In the genomic region with DNA sequence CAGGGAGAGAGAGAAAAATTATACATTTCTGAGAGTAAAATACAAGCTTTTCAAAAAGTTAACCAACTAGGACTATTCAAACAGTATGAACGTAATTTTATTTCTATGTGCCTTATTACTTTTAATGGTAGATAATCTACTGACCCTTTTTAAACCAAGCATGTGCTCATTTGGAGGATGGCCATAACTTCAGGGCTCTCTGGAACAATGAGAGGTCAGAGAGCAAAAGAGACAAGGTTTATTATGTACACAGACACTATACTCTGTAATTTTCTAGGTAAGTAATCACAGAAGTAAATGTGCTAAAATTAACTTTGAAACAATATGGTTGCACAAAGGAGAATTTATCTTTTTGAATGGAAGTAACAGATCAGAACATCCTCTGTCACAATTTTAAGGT, we compare ENCODE assay signal across 21 cellular contexts. TPM values are rescaled to one million over a fixed set of nuclear protein-coding genes. Genes with fewer than 3 reads are reported as not detected.
DNase-seq lines count a peak whose midpoint lies in the region; ATAC-seq and TF ChIP-seq lines count a peak whose summit lies in the region.
"Had no signal": no experiment of that assay in that cellular context is flagged by ENCODE, and none has a peak within 500 bp of the region (broad histone marks: within the 10 kb centered on the region; RNA-seq: fewer than 3 reads in every experiment).

No MANE protein-coding gene starts in this region.

- peak overlapping the region; percentile 3 to 46 (median 22) for H3K4me3 ChIP-seq in breast epithelium
- peak overlapping the region; percentile 20 for H3K4me3 ChIP-seq in suprapubic skin
- H3K4me3 ChIP-seq: thyroid gland had no signal

- H3K9me3 Mint-ChIP-seq in mesothelial cell of epicardium, result no peaks in the 10 kb centered on the region
- no peaks in the 10 kb centered on the region for H3K9me3 Mint-ChIP-seq in CD4-positive, alpha-beta T cell
- H3K9me3 Mint-ChIP-seq: activated T-helper 2 cell treated with anti-CD3 and anti-CD28 coated beads, Interferon-gamma antibody, Interleukin-2, Interleukin-4, amounts not matched to agents 10 μg/mL and 5 μg/mL and 100 μg/mL, durations not matched to agents 14 hours and 24 hours and 36 hours; CD4-positive, alpha-beta memory T cell; dendritic cell treated with granulocyte-macrophage colony-stimulating factor and Interleukin-4, amounts not matched to agents 40 ng/mL and 50 ng/mL, for 4 days; WTC11 had no signal

- H3K9me3 ChIP-seq in breast epithelium (no peaks in the 10 kb centered on the region), suprapubic skin (no peaks in the 10 kb centered on the region)
- H3K9me3 ChIP-seq in CD4-positive, alpha-beta T cell (ENCODE audit: control insufficient read depth, low read length), result no peaks in the 10 kb centered on the region
- H3K9me3 ChIP-seq: esophagus muscularis mucosa, thyroid gland had no signal

- no peaks in the 10 kb centered on the region for H3K27me3 Mint-ChIP-seq in mesothelial cell of epicardium (ENCODE audit: low read depth)
- no peaks in the 10 kb centered on the region for H3K27me3 Mint-ChIP-seq in CD4-positive, alpha-beta T cell
- H3K27me3 Mint-ChIP-seq: CD4-positive, alpha-beta memory T cell; dendritic cell treated with granulocyte-macrophage colony-stimulating factor and Interleukin-4, amounts not matched to agents 40 ng/mL and 50 ng/mL, for 4 days; naive thymus-derived CD4-positive, alpha-beta T cell had no signal

- CTCF ChIA-PET in CD4-positive, alpha-beta T cell (lab: Charles Lee), result no interaction called here

- H3K4me3 Mint-ChIP-seq in mesothelial cell of epicardium, result peak overlapping the region; percentile 83
- no peak overlapping the region for H3K4me3 Mint-ChIP-seq in CD4-positive, alpha-beta T cell
- H3K4me3 Mint-ChIP-seq: CD4-positive, alpha-beta memory T cell; dendritic cell treated with granulocyte-macrophage colony-stimulating factor and Interleukin-4, amounts not matched to agents 40 ng/mL and 50 ng/mL, for 4 days; naive thymus-derived CD4-positive, alpha-beta T cell; WTC11 had no signal

- WGBS in suprapubic skin, result 39% methylated on average over 1 of the region's 1 CpG

- no peaks in the 10 kb centered on the region for H3K36me3 ChIP-seq in breast epithelium
- H3K36me3 ChIP-seq in suprapubic skin, result no peaks in the 10 kb centered on the region
- H3K36me3 ChIP-seq: esophagus muscularis mucosa, thyroid gland had no signal

- ATAC-seq in GM18520 (IDR thresholded peaks at IDR 0.05; ENCODE audit: unreplicated experiment), result no peak
- no peak for ATAC-seq in CD4-positive, alpha-beta T cell (ENCODE audit: poor library complexity)
- no peak for ATAC-seq in HG02884 (IDR thresholded peaks at IDR 0.05; ENCODE audit: unreplicated experiment)
- ATAC-seq: naive thymus-derived CD4-positive, alpha-beta T cell; WTC11 had no signal

- H3K4me1 Mint-ChIP-seq in mesothelial cell of epicardium, result peaks cover 70% of the 10 kb centered on the region
- no peaks in the 10 kb centered on the region for H3K4me1 Mint-ChIP-seq in CD4-positive, alpha-beta T cell (ENCODE audit: low read depth)
- H3K4me1 Mint-ChIP-seq: CD4-positive, alpha-beta memory T cell; naive thymus-derived CD4-positive, alpha-beta T cell had no signal

- peak overlapping the region; percentile 31 to 33 for H3K27ac ChIP-seq in breast epithelium
- H3K27ac ChIP-seq in suprapubic skin, result no peak overlapping the region
- no peak overlapping the region for H3K27ac ChIP-seq in CD4-positive, alpha-beta T cell (ENCODE audit: low read depth, low read length)
- H3K27ac ChIP-seq: 22Rv1, esophagus muscularis mucosa, thyroid gland had no signal

- H3K36me3 Mint-ChIP-seq in mesothelial cell of epicardium, result peaks cover 3% of the 10 kb centered on the region
- H3K36me3 Mint-ChIP-seq in CD4-positive, alpha-beta T cell (ENCODE audit: low read depth), result no peaks in the 10 kb centered on the region
- H3K36me3 Mint-ChIP-seq: CD4-positive, alpha-beta memory T cell; naive thymus-derived CD4-positive, alpha-beta T cell; WTC11 had no signal

- POLR2A ChIA-PET in CD4-positive, alpha-beta T cell (lab: Charles Lee), result no interaction called here

- no peaks in the 10 kb centered on the region for H3K27me3 ChIP-seq in breast epithelium
- H3K27me3 ChIP-seq in suprapubic skin, result no peaks in the 10 kb centered on the region
- H3K27me3 ChIP-seq in CD4-positive, alpha-beta T cell (ENCODE audit: control insufficient read depth, insufficient read depth, low read length), result no peaks in the 10 kb centered on the region
- H3K27me3 ChIP-seq: esophagus muscularis mucosa, thyroid gland had no signal

- TF ChIP-seq POLR2A in breast epithelium (IDR thresholded peaks at IDR 0.05) (no peak), suprapubic skin (IDR thresholded peaks at IDR 0.05) (no peak)

- intact Hi-C loops in breast epithelium (cut with DNase I; ENCODE audit: low total_unique reads), result no loop called here
- intact Hi-C loops in CD4-positive, alpha-beta T cell (cut with DNase I, micrococcal nuclease), result no loop called here

- no peak for TF ChIP-seq EP300 in suprapubic skin (IDR thresholded peaks at IDR 0.05)

- peak overlapping the region; percentile 87 for H3K27ac Mint-ChIP-seq in mesothelial cell of epicardium
- no peak overlapping the region for H3K27ac Mint-ChIP-seq in CD4-positive, alpha-beta T cell
- H3K27ac Mint-ChIP-seq: activated T-helper 2 cell treated with anti-CD3 and anti-CD28 coated beads, Interferon-gamma antibody, Interleukin-2, Interleukin-4, amounts not matched to agents 10 μg/mL and 5 μg/mL and 100 μg/mL, durations not matched to agents 14 hours and 24 hours and 36 hours; CD4-positive, alpha-beta memory T cell; dendritic cell treated with granulocyte-macrophage colony-stimulating factor and Interleukin-4, amounts not matched to agents 40 ng/mL and 50 ng/mL, for 4 days; naive thymus-derived CD4-positive, alpha-beta T cell; WTC11 had no signal

- TF ChIP-seq CTCF in breast epithelium (IDR thresholded peaks at IDR 0.05) (no peak), mesothelial cell of epicardium (IDR thresholded peaks at IDR 0.05; ENCODE audit: unreplicated experiment) (no peak), suprapubic skin (IDR thresholded peaks at IDR 0.05) (no peak)
- TF ChIP-seq CTCF in CD4-positive, alpha-beta T cell (IDR thresholded peaks at IDR 0.05), result no peak

- H3K4me1 ChIP-seq in breast epithelium (no peaks in the 10 kb centered on the region), suprapubic skin (peaks cover 8% of the 10 kb centered on the region)
- H3K4me1 ChIP-seq: thyroid gland had no signal

- DNase-seq in DMS79 treated with DMSO at 0.1 percent for 48 hours (lab: John Stamatoyannopoulos, UW) (peak; percentile 76), DMS79 (lab: John Stamatoyannopoulos, UW) (no peak), breast epithelium (ENCODE audit: low spot score in 2 of 2) (no peak), mesothelial cell of epicardium (ENCODE audit: low spot score in 2 of 2, unreplicated experiment in 2 of 2) (no peak), suprapubic skin (ENCODE audit: low spot score in 2 of 2) (no peak)
- no peak for DNase-seq in CD4-positive, alpha-beta T cell
- DNase-seq: amniotic stem cell; CD4-positive, alpha-beta memory T cell; naive thymus-derived CD4-positive, alpha-beta T cell; NK-92 treated with Interleukin-12 subunit alpha and Interleukin-12 subunit beta, amount 100 ng/mL, for 24 hours; stimulated activated CD4-positive, alpha-beta T cell treated with anti-CD3 and anti-CD28 coated beads, Interleukin-1b, Interleukin-23, amount 100 ng/mL, for 48 hours; thyroid gland had no signal

RNA-seq across cellular contexts. Expression of gene POSTN, which starts 1.1 kb away (rescaled TPM):
- total RNA-seq in breast epithelium, result 10 to 100 TPM; 20.1 to 30.8 (median 27.8) TPM
- 445 to 474 TPM (median 451 TPM) in 3 replicates for total RNA-seq in mesothelial cell of epicardium
- total RNA-seq in suprapubic skin, result 100 to 1,000 TPM; 124 to 351 (median 232) TPM
- total RNA-seq in CD4-positive, alpha-beta T cell, result not detected
- total RNA-seq: activated CD8-positive, alpha-beta memory T cell treated with anti-CD3 and anti-CD28 coated beads for 36 hours; activated T-helper 2 cell treated with anti-CD3 and anti-CD28 coated beads, Interferon-gamma antibody, Interleukin-2, Interleukin-4, amounts not matched to agents 10 μg/mL and 5 μg/mL and 100 μg/mL, durations not matched to agents 14 hours and 24 hours and 36 hours; CD4-positive, alpha-beta memory T cell; naive thymus-derived CD4-positive, alpha-beta T cell; T-helper 1 cell treated with Interleukin-12 subunit alpha and Interleukin-12 subunit beta and Interleukin-4 antibody, amounts not matched to agents 30 ng/mL and 1 ng/mL, for 36 hours had no signal

Comparison
In these comparisons a context has a peak if more than half of its experiments do, and no peak if none do; other contexts are left out.
1. H3K27ac ChIP-seq: peak in breast epithelium (2 of 2); none in suprapubic skin (single experiment) and CD4-positive, alpha-beta T cell (single experiment).
2. RNA of gene POSTN, which starts 1.1 kb away (total RNA-seq): 445 to 474 TPM in mesothelial cell of epicardium, 124 to 351 TPM in suprapubic skin and 20.1 to 30.8 TPM in breast epithelium; not detected in CD4-positive, alpha-beta T cell; every median in the first group is over 10 times any median in the second.